Comparison of ENCODE assay signal across 8 cellular contexts in genomic region chr9:136225748-136226679, GRCh38. TPM values are rescaled to one million over a fixed set of nuclear protein-coding genes. Genes with fewer than 3 reads are reported as not detected.
DNase-seq lines count a peak whose midpoint lies in the region; ATAC-seq and TF ChIP-seq lines count a peak whose summit lies in the region.

No MANE protein-coding gene starts in this region.

- peaks cover 24% of the 10 kb centered on the region for H3K36me3 ChIP-seq in RWPE2 (ENCODE audit: low read depth)

- CTCF ChIA-PET in activated naive CD4-positive, alpha-beta T cell treated with anti-CD3 and anti-CD28 coated beads for 36 hours (lab: Charles Lee), result interaction anchor here (0.7 to 1.0 kb wide), 2 partner anchors 9 to 91 kb away, joined by 3 read pairs; no protein-coding TSS in a partner anchor

- H3K27ac ChIP-seq in RWPE2 (ENCODE audit: poor library complexity, severe bottlenecking), result no peak overlapping the region

- peaks cover 19% of the 10 kb centered on the region for H3K36me3 Mint-ChIP-seq in activated naive CD4-positive, alpha-beta T cell treated with anti-CD3 and anti-CD28 coated beads for 36 hours (ENCODE audit: low read depth)

- peak; percentile 58 for ATAC-seq in GM19397 (IDR thresholded peaks at IDR 0.05; ENCODE audit: unreplicated experiment)
- ATAC-seq in HG03521 (IDR thresholded peaks at IDR 0.05; ENCODE audit: unreplicated experiment), result peak; percentile 48
- ATAC-seq in RWPE2 (ENCODE audit: low read depth), result peak; percentile 73
- peak; percentile 74 for ATAC-seq in left ventricle myocardium superior

- intact Hi-C loops in activated naive CD4-positive, alpha-beta T cell treated with anti-CD3 and anti-CD28 coated beads for 36 hours (cut with micrococcal nuclease), result loop anchor here (2.0 to 5.0 kb wide), 2 partner anchors 19 to 54 kb away; partner anchors contain the start of gene QSOX2
- intact Hi-C loops in left ventricle myocardium superior (cut with micrococcal nuclease), result no loop called here

- no peak overlapping the region for H3K4me3 Mint-ChIP-seq in activated naive CD4-positive, alpha-beta T cell treated with anti-CD3 and anti-CD28 coated beads for 36 hours

- H3K4me1 ChIP-seq in RWPE2 (ENCODE audit: insufficient read depth, poor library complexity, severe bottlenecking), result peaks cover 13% of the 10 kb centered on the region

- no peak overlapping the region for H3K4me3 ChIP-seq in RWPE2 (ENCODE audit: severe bottlenecking)

- H3K9me3 ChIP-seq in RWPE2 (ENCODE audit: severe bottlenecking), result no peaks in the 10 kb centered on the region

- peak; percentile 84 for TF ChIP-seq CTCF in RWPE2 (IDR thresholded peaks at IDR 0.05; ENCODE audit: poor library complexity, severe bottlenecking)

- H3K9me3 Mint-ChIP-seq in activated naive CD4-positive, alpha-beta T cell treated with anti-CD3 and anti-CD28 coated beads for 36 hours, result no peaks in the 10 kb centered on the region

- DNase-seq in D341Med (ENCODE audit: low spot score) (peak; percentile 87), RWPE2 (ENCODE audit: low spot score) (no peak), left ventricle myocardium superior (peak; percentile 67), putamen (ENCODE audit: low spot score) (no peak)
- peak; percentile 76 for DNase-seq in activated naive CD4-positive, alpha-beta T cell treated with anti-CD3 and anti-CD28 coated beads for 36 hours
- peak; percentile 79 for DNase-seq in stimulated activated CD4-positive, alpha-beta T cell treated with anti-CD3 and anti-CD28 coated beads, Interleukin-15, amount 100 ng/mL, for 24 hours

- peaks cover 10% of the 10 kb centered on the region for H3K4me1 Mint-ChIP-seq in activated naive CD4-positive, alpha-beta T cell treated with anti-CD3 and anti-CD28 coated beads for 36 hours (ENCODE audit: low read depth)

- no peak overlapping the region for H3K27ac Mint-ChIP-seq in activated naive CD4-positive, alpha-beta T cell treated with anti-CD3 and anti-CD28 coated beads for 36 hours

- no peaks in the 10 kb centered on the region for H3K27me3 Mint-ChIP-seq in activated naive CD4-positive, alpha-beta T cell treated with anti-CD3 and anti-CD28 coated beads for 36 hours (ENCODE audit: low read depth)

- no peaks in the 10 kb centered on the region for H3K27me3 ChIP-seq in RWPE2 (ENCODE audit: insufficient read depth, poor library complexity, severe bottlenecking)

RNA-seq across cellular contexts. Expression of gene QSOX2, which starts 19.6 kb away (rescaled TPM):
- total RNA-seq in activated naive CD4-positive, alpha-beta T cell treated with anti-CD3 and anti-CD28 coated beads for 36 hours, result 10 to 100 TPM; 17.7 to 18.0 TPM
- total RNA-seq in left ventricle myocardium superior, result 8.7 TPM

RNA-seq across cellular contexts. Expression of gene LHX3, which starts 21.1 kb away (rescaled TPM):
- total RNA-seq in activated naive CD4-positive, alpha-beta T cell treated with anti-CD3 and anti-CD28 coated beads for 36 hours, result not detected
- not detected for total RNA-seq in left ventricle myocardium superior

Comparison
In these comparisons a context has a peak if more than half of its experiments do, and no peak if none do; other contexts are left out.
1. DNase-seq: peak in D341Med (single experiment), activated naive CD4-positive, alpha-beta T cell treated with anti-CD3 and anti-CD28 coated beads for 36 hours (single experiment), left ventricle myocardium superior (single experiment) and stimulated activated CD4-positive, alpha-beta T cell treated with anti-CD3 and anti-CD28 coated beads, Interleukin-15, amount 100 ng/mL, for 24 hours (single experiment); none in RWPE2 (single experiment) and putamen (single experiment).
2. Peak in every context shown above with its lines, with median percentiles within 50 percentile points of each other: ATAC-seq.